Comparison of ENCODE assay signal across 19 cellular contexts in genomic region chr4:99356992-99357391, GRCh38. TPM values are rescaled to one million over a fixed set of nuclear protein-coding genes. Genes with fewer than 3 reads are reported as not detected.
DNase-seq lines count a peak whose midpoint lies in the region; ATAC-seq and TF ChIP-seq lines count a peak whose summit lies in the region.
"Had no signal": no experiment of that assay in that cellular context is flagged by ENCODE, and none has a peak within 500 bp of the region (broad histone marks: within the 10 kb centered on the region; RNA-seq: fewer than 3 reads in every experiment).

No MANE protein-coding gene starts in this region.

- no peaks in the 10 kb centered on the region for H3K36me3 ChIP-seq in heart left ventricle
- H3K36me3 ChIP-seq: gastrocnemius medialis, SJCRH30, thoracic aorta had no signal

- 73 to 83% (median 81%) methylated on average over 1 of the region's 1 CpG for WGBS in heart left ventricle, 4 donors

- no peaks in the 10 kb centered on the region for H3K36me3 Mint-ChIP-seq in stimulated activated memory B cell treated with anti-CD40 and anti-IgM and Interleukin-4, amounts not matched to agents 10 μg/mL and 1 μg/mL and 100 μg/mL, for 72 hours
- H3K36me3 Mint-ChIP-seq in T-cell: no peaks in the 10 kb centered on the region

- DNase-seq in heart left ventricle: no peak
- no peak for DNase-seq in T-cell
- no peak for DNase-seq in SIG-M5 (lab: John Stamatoyannopoulos, UW)
- no peak for DNase-seq in left colon
- DNase-seq: DMS79 treated with DMSO at 0.1 percent for 48 hours, gastrocnemius medialis, mammary epithelial cell, NCI-H1694, SJCRH30, T1000 had no signal

- peaks cover 3% of the 10 kb centered on the region for H3K9me3 Mint-ChIP-seq in stimulated activated memory B cell treated with anti-CD40 and anti-IgM and Interleukin-4, amounts not matched to agents 10 μg/mL and 1 μg/mL and 100 μg/mL, for 72 hours
- H3K9me3 Mint-ChIP-seq in T-cell: peaks cover 3 to 10% (median 5%) of the 10 kb centered on the region in 3 donors

- no peak for TF ChIP-seq POLR2A in heart left ventricle (IDR thresholded peaks at IDR 0.05)

- no peak overlapping the region for H3K4me3 Mint-ChIP-seq in stimulated activated memory B cell treated with anti-CD40 and anti-IgM and Interleukin-4, amounts not matched to agents 10 μg/mL and 1 μg/mL and 100 μg/mL, for 72 hours
- no peak overlapping the region for H3K4me3 Mint-ChIP-seq in T-cell
- H3K4me3 Mint-ChIP-seq: activated T-helper 1 cell treated with anti-CD3 and anti-CD28 coated beads, Interleukin-12 subunit alpha, Interleukin-12 subunit beta, Interleukin-2, Interleukin-4 antibody, amounts not matched to agents 30 ng/mL and 10 ng/mL and 1 ng/mL, durations not matched to agents 14 hours and 24 hours and 36 hours; nephron had no signal

- no peak overlapping the region for H3K27ac Mint-ChIP-seq in stimulated activated memory B cell treated with anti-CD40 and anti-IgM and Interleukin-4, amounts not matched to agents 10 μg/mL and 1 μg/mL and 100 μg/mL, for 72 hours
- H3K27ac Mint-ChIP-seq in T-cell: no peak overlapping the region
- H3K27ac Mint-ChIP-seq: activated T-helper 1 cell treated with anti-CD3 and anti-CD28 coated beads, Interleukin-12 subunit alpha, Interleukin-12 subunit beta, Interleukin-2, Interleukin-4 antibody, amounts not matched to agents 30 ng/mL and 10 ng/mL and 1 ng/mL, durations not matched to agents 14 hours and 24 hours and 36 hours; nephron had no signal

- peaks cover 0 to 9% (median 0%) of the 10 kb centered on the region in 12 donors for H3K4me1 ChIP-seq in heart left ventricle
- H3K4me1 ChIP-seq: SJCRH30 had no signal

- no peak overlapping the region for H3K4me3 ChIP-seq in heart left ventricle
- H3K4me3 ChIP-seq: gastrocnemius medialis, SJCRH30, thoracic aorta had no signal

- ATAC-seq in GM19035 (IDR thresholded peaks at IDR 0.05; ENCODE audit: unreplicated experiment) (peak; percentile 49), GM21528 (IDR thresholded peaks at IDR 0.05; ENCODE audit: low FRiP score, unreplicated experiment) (peak; percentile 89), HG03097 (IDR thresholded peaks at IDR 0.05; ENCODE audit: low FRiP score, unreplicated experiment) (peak; percentile 88), heart left ventricle (no peak), T-cell (replicated peaks in 1 of 4) (no peak), left colon (no peak)
- peak; percentile 51 for ATAC-seq in stimulated activated memory B cell treated with anti-CD40 and anti-IgM and Interleukin-4, amounts not matched to agents 10 μg/mL and 1 μg/mL and 100 μg/mL, for 72 hours
- ATAC-seq: gastrocnemius medialis had no signal

- no peaks in the 10 kb centered on the region for H3K4me1 Mint-ChIP-seq in stimulated activated memory B cell treated with anti-CD40 and anti-IgM and Interleukin-4, amounts not matched to agents 10 μg/mL and 1 μg/mL and 100 μg/mL, for 72 hours
- H3K4me1 Mint-ChIP-seq in T-cell: peaks cover 0 to 6% (median 6%) of the 10 kb centered on the region in 3 donors

- H3K27me3 ChIP-seq in heart left ventricle: no peaks in the 10 kb centered on the region
- H3K27me3 ChIP-seq: gastrocnemius medialis, SJCRH30 had no signal

- intact Hi-C loops in heart left ventricle (cut with DNase I): no loop called here
- intact Hi-C loops in left colon (cut with DNase I, micrococcal nuclease): no loop called here

- no peak for TF ChIP-seq CTCF in heart left ventricle (IDR thresholded peaks at IDR 0.05)

- POLR2A ChIA-PET in T-cell (lab: Charles Lee): no interaction called here

- no peaks in the 10 kb centered on the region for H3K27me3 Mint-ChIP-seq in stimulated activated memory B cell treated with anti-CD40 and anti-IgM and Interleukin-4, amounts not matched to agents 10 μg/mL and 1 μg/mL and 100 μg/mL, for 72 hours
- H3K27me3 Mint-ChIP-seq in T-cell: peaks cover 6 to 12% of the 10 kb centered on the region in 2 donors

- CTCF ChIA-PET in T-cell (lab: Charles Lee): no interaction called here

- no peak overlapping the region for H3K27ac ChIP-seq in heart left ventricle
- H3K27ac ChIP-seq: C4-2B, gastrocnemius medialis, SJCRH30 had no signal

- no peaks in the 10 kb centered on the region for H3K9me3 ChIP-seq in heart left ventricle
- H3K9me3 ChIP-seq: gastrocnemius medialis, SJCRH30, thoracic aorta had no signal

RNA-seq across cellular contexts. Expression of gene ADH1C, which starts 4.4 kb away (rescaled TPM):
- total RNA-seq in heart left ventricle (10 to 100 TPM in 1 of 9 donors, 1 to 10 TPM in 8; 1.6 to 14.3 (median 2.8) TPM), T-cell (under 1 TPM in 2 of 5 donors, not detected in 3; 0.19 to 0.20 TPM), left colon (100 to 1,000 TPM; 259 to 373 TPM)
- polyA plus RNA-seq in heart left ventricle: 1 to 10 TPM in 1 of 2 donors, under 1 TPM in 1; 0.64 to 2.8 TPM
- total RNA-seq: activated T-helper 1 cell treated with anti-CD3 and anti-CD28 coated beads, Interleukin-12 subunit alpha, Interleukin-12 subunit beta, Interleukin-2, Interleukin-4 antibody, amounts not matched to agents 30 ng/mL and 10 ng/mL and 1 ng/mL, durations not matched to agents 14 hours and 24 hours and 36 hours; mammary epithelial cell; NCI-H460; SJCRH30 had no signal
- polyA plus RNA-seq: mammary epithelial cell had no signal

RNA-seq across cellular contexts. Expression of gene ADH1B, which starts 35.8 kb away (rescaled TPM):
- total RNA-seq in heart left ventricle (100 to 1,000 TPM in 3 of 9 donors, 10 to 100 TPM in 5, 1 to 10 TPM in 1; 9.3 to 304 (median 54.1) TPM), T-cell (1 to 10 TPM in 3 of 5 donors, not detected in 2; 2.0 to 3.1 (median 2.1) TPM), left colon (100 to 1,000 TPM; 156 to 174 TPM)
- polyA plus RNA-seq in heart left ventricle: 10 to 100 TPM; 21.3 to 39.2 TPM
- total RNA-seq: activated T-helper 1 cell treated with anti-CD3 and anti-CD28 coated beads, Interleukin-12 subunit alpha, Interleukin-12 subunit beta, Interleukin-2, Interleukin-4 antibody, amounts not matched to agents 30 ng/mL and 10 ng/mL and 1 ng/mL, durations not matched to agents 14 hours and 24 hours and 36 hours; NCI-H460; SJCRH30 had no signal
- polyA plus RNA-seq: mammary epithelial cell had no signal

Comparison
In these comparisons a context has a peak if more than half of its experiments do, and no peak if none do; other contexts are left out.
1. ATAC-seq: peak in GM19035 (single experiment), GM21528 (single experiment), HG03097 (single experiment) and stimulated activated memory B cell treated with anti-CD40 and anti-IgM and Interleukin-4, amounts not matched to agents 10 μg/mL and 1 μg/mL and 100 μg/mL, for 72 hours (single experiment); none in heart left ventricle (0 of 4), T-cell (0 of 4) and left colon (single experiment).
2. RNA of gene ADH1C, which starts 4.4 kb away (total RNA-seq): 259 to 373 TPM in left colon; 1.6 to 14.3 TPM in heart left ventricle and 0.19 to 0.20 TPM in T-cell; every median in the first group is over 10 times any median in the second.